ENCODE assay signal across 1 cellular context in the genomic region with DNA sequence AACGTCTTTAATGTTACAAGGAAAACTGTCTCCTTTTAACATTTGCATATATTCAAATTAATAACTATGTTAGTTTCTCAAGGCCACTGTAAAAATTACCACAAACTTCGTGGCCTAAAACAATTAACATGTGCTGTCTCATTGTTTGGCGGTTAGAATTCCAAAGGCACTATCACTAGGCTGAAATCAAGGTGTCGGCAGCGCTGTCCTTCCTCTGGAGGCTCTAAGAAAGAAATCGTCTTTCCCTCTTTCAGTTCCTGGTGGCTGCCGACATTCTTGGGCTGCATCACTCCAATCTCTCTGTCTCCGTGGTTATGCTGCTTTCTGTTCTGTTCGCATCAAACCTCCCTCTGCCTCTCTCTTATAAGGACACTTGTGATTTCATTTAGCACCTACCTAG.
TF ChIP-seq lines count a peak whose summit lies in the region.

No MANE protein-coding gene starts in this region.

TF ChIP-seq in GM23338, 12 proteins besides CTCF, POLR2A, EP300 and RAD21 (continued from another document):
- TF ChIP-seq, protein P1, sequence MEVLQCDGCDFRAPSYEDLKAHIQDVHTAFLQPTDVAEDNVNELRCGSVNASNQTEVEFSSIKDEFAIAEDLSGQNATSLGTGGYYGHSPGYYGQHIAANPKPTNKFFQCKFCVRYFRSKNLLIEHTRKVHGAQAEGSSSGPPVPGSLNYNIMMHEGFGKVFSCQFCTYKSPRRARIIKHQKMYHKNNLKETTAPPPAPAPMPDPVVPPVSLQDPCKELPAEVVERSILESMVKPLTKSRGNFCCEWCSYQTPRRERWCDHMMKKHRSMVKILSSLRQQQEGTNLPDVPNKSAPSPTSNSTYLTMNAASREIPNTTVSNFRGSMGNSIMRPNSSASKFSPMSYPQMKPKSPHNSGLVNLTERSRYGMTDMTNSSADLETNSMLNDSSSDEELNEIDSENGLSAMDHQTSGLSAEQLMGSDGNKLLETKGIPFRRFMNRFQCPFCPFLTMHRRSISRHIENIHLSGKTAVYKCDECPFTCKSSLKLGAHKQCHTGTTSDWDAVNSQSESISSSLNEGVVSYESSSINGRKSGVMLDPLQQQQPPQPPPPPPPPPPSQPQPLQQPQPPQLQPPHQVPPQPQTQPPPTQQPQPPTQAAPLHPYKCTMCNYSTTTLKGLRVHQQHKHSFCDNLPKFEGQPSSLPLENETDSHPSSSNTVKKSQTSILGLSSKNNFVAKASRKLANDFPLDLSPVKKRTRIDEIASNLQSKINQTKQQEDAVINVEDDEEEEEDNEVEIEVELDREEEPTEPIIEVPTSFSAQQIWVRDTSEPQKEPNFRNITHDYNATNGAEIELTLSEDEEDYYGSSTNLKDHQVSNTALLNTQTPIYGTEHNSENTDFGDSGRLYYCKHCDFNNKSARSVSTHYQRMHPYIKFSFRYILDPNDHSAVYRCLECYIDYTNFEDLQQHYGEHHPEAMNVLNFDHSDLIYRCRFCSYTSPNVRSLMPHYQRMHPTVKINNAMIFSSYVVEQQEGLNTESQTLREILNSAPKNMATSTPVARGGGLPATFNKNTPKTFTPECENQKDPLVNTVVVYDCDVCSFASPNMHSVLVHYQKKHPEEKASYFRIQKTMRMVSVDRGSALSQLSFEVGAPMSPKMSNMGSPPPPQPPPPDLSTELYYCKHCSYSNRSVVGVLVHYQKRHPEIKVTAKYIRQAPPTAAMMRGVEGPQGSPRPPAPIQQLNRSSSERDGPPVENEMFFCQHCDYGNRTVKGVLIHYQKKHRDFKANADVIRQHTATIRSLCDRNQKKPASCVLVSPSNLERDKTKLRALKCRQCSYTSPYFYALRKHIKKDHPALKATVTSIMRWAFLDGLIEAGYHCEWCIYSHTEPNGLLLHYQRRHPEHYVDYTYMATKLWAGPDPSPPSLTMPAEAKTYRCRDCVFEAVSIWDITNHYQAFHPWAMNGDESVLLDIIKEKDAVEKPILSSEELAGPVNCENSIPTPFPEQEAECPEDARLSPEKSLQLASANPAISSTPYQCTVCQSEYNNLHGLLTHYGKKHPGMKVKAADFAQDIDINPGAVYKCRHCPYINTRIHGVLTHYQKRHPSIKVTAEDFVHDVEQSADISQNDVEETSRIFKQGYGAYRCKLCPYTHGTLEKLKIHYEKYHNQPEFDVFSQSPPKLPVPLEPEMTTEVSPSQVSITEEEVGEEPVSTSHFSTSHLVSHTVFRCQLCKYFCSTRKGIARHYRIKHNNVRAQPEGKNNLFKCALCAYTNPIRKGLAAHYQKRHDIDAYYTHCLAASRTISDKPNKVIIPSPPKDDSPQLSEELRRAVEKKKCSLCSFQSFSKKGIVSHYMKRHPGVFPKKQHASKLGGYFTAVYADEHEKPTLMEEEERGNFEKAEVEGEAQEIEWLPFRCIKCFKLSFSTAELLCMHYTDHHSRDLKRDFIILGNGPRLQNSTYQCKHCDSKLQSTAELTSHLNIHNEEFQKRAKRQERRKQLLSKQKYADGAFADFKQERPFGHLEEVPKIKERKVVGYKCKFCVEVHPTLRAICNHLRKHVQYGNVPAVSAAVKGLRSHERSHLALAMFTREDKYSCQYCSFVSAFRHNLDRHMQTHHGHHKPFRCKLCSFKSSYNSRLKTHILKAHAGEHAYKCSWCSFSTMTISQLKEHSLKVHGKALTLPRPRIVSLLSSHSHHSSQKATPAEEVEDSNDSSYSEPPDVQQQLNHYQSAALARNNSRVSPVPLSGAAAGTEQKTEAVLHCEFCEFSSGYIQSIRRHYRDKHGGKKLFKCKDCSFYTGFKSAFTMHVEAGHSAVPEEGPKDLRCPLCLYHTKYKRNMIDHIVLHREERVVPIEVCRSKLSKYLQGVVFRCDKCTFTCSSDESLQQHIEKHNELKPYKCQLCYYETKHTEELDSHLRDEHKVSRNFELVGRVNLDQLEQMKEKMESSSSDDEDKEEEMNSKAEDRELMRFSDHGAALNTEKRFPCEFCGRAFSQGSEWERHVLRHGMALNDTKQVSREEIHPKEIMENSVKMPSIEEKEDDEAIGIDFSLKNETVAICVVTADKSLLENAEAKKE (CRISPR knock-in tag; IDR thresholded peaks at IDR 0.05): no peak
- TF ChIP-seq ZNF331 (CRISPR knock-in tag; IDR thresholded peaks at IDR 0.05; ENCODE audit: low read depth): no peak
- no peak for TF ChIP-seq STAT1 (IDR thresholded peaks at IDR 0.05; ENCODE audit: unreplicated experiment)
- TF ChIP-seq EZH2 (IDR thresholded peaks at IDR 0.05; ENCODE audit: low read depth, unreplicated experiment): no peak
